17 cellular contexts compared by ENCODE assay signal in the genomic region with DNA sequence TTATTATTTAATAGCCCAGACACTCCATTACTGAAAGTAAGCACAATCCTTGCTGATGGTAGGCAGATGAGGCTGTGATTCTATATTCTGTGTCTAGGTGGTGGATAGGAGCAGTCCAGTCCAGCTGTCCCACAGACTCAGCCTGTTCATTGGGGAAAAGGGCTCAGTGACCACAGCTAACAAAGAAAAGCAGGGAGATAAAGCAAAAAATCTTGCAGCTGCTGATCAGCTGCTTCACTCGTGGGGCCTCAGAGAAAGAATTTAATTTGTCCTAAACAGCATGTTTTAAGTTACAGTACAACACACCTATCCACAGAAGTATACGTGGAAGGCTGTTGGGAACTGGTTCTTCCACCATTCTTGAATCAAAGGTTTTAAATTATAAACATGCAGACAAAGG. TPM values are rescaled to one million over a fixed set of nuclear protein-coding genes. Genes with fewer than 3 reads are reported as not detected.
DNase-seq lines count a peak whose midpoint lies in the region; ATAC-seq, FAIRE-seq and TF ChIP-seq lines count a peak whose summit lies in the region.
"Had no signal": no experiment of that assay in that cellular context is flagged by ENCODE, and none has a peak within 500 bp of the region (broad histone marks: within the 10 kb centered on the region; RNA-seq: fewer than 3 reads in every experiment).

No MANE protein-coding gene starts in this region.

- no peak for ATAC-seq in GM19351 (IDR thresholded peaks at IDR 0.05; ENCODE audit: unreplicated experiment)
- ATAC-seq in GM19023 (IDR thresholded peaks at IDR 0.05; ENCODE audit: unreplicated experiment): no peak

- peak; percentile 3 for DNase-seq in NCI-H146 (lab: John Stamatoyannopoulos, UW)
- no peak for DNase-seq in NCI-H146 treated with DMSO at 0.1 percent for 48 hours (lab: John Stamatoyannopoulos, UW; ENCODE audit: unreplicated experiment)
- peak; percentile 62 for DNase-seq in medulla oblongata (ENCODE audit: extremely low spot score)
- peak; percentile 72 for DNase-seq in pons (ENCODE audit: low spot score)
- no peak for DNase-seq in GM12892 (ENCODE audit: insufficient read length)
- no peak for DNase-seq in activated CD8-positive, alpha-beta memory T cell treated with anti-CD3 and anti-CD28 coated beads, Interleukin-2, amount 50 U/mL, for 48 hours
- DNase-seq: 8988T, DMS 273 treated with DMSO at 0.1 percent for 48 hours, NCI-H1436, NCI-H2081 treated with DMSO at 0.1 percent for 48 hours, NCI-H345, NCI-H526 treated with DMSO at 0.1 percent for 48 hours, PC-9, SK-N-SH had no signal

- TF ChIP-seq POLR2A in GM12892 (IDR thresholded peaks at IDR 0.05; ENCODE audit: low read depth, low read length): no peak

- no peak for FAIRE-seq in GM12892 (lab: Jason Lieb, UNC)
- FAIRE-seq: HTR-8/SVneo had no signal

RNA-seq across cellular contexts. Expression of gene ANK2, which starts 40.7 kb away (rescaled TPM):
- 7.5 TPM for polyA plus RNA-seq in GM12892 (2012; ENCODE audit: missing spikeins)

Comparison
In these comparisons a context has a peak if more than half of its experiments do, and no peak if none do; other contexts are left out.
1. DNase-seq: peak in NCI-H146 (single experiment), medulla oblongata (single experiment) and pons (single experiment); none in NCI-H146 treated with DMSO at 0.1 percent for 48 hours (single experiment), GM12892 (single experiment) and activated CD8-positive, alpha-beta memory T cell treated with anti-CD3 and anti-CD28 coated beads, Interleukin-2, amount 50 U/mL, for 48 hours (single experiment).